Comparison of ENCODE assay signal across 9 cellular contexts in the genomic region with DNA sequence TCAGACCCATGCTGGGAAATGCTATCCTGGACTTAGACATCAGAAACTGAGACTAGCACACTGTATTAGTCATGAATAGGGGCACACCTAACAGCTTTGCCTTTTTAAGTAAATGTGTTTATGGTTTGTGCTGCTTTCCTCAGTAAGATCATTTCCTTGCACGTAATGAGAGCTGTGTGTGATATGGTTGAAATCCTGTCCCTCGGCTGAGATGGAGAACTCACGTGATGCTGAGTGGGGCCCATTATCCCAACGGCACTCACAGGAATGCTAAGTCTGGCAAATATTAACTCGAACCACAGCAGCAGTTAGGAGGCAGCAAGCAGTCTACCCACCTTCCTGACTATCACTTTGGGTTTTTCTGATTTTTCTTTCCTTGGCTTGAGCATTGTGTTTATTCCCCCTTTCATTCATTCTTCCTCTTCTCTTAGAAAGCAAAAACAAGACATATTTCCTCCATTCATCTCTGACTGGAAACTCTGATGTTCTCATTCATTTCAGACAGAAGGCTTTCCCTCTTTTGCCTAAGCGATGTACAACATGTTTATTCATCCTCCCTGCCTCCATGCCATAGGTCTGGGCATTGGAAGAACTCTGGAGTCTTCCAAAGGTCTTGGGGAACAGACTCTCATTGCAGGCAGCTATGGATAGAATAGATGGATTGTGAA. TPM values are rescaled to one million over a fixed set of nuclear protein-coding genes. Genes with fewer than 3 reads are reported as not detected.
A peak's percentile ranks its signal among the peaks of the same experiment; 100 is the strongest.
DNase-seq lines count a peak whose midpoint lies in the region; ATAC-seq and TF ChIP-seq lines count a peak whose summit lies in the region.
"Had no signal": no experiment of that assay in that cellular context is flagged by ENCODE, and none has a peak within 500 bp of the region (broad histone marks: within the 10 kb centered on the region; RNA-seq: fewer than 3 reads in every experiment).

No MANE protein-coding gene starts in this region.

- peak overlapping the region; percentile 46 for H3K27ac Mint-ChIP-seq in Caco-2 (ENCODE audit: unreplicated experiment)
- peak overlapping the region; percentile 63 for H3K27ac Mint-ChIP-seq in chondrocyte (ENCODE audit: unreplicated experiment)
- peak overlapping the region; percentile 82 to 89 (median 86) for H3K27ac Mint-ChIP-seq in nephron
- H3K27ac Mint-ChIP-seq: dendritic cell treated with granulocyte-macrophage colony-stimulating factor and Interleukin-4, amounts not matched to agents 40 ng/mL and 50 ng/mL, for 4 days had no signal

- no peaks in the 10 kb centered on the region for H3K79me2 ChIP-seq in Karpas-422 (ENCODE audit: low read length)

- CTCF ChIA-PET in Caco-2 (lab: Charles Lee) (no interaction called here), RWPE1 (lab: Yijun Ruan, JAX) (no interaction called here)

- H3K9me3 Mint-ChIP-seq in Caco-2 (ENCODE audit: unreplicated experiment), result no peaks in the 10 kb centered on the region
- H3K9me3 Mint-ChIP-seq in chondrocyte (ENCODE audit: low read depth), result no peaks in the 10 kb centered on the region
- no peaks in the 10 kb centered on the region for H3K9me3 Mint-ChIP-seq in nephron
- H3K9me3 Mint-ChIP-seq: dendritic cell treated with granulocyte-macrophage colony-stimulating factor and Interleukin-4, amounts not matched to agents 40 ng/mL and 50 ng/mL, for 4 days had no signal

- H3K9me3 ChIP-seq in Caco-2 (no peaks in the 10 kb centered on the region), Karpas-422 (ENCODE audit: low read length) (no peaks in the 10 kb centered on the region)

- H3K4me1 Mint-ChIP-seq in Caco-2 (ENCODE audit: low read depth, unreplicated experiment) (peaks cover 23% of the 10 kb centered on the region), chondrocyte (ENCODE audit: low read depth) (peaks cover 25% of the 10 kb centered on the region), nephron (peaks cover 29% of the 10 kb centered on the region)

- no TSS peak for BruUV-seq in Caco-2 (replicated peaks; lab: Mats Ljungman, UMichigan)

- H3K4me1 ChIP-seq in Caco-2, result peaks cover 38% of the 10 kb centered on the region
- H3K4me1 ChIP-seq in Karpas-422 (ENCODE audit: low read length), result no peaks in the 10 kb centered on the region

- no peaks in the 10 kb centered on the region for H4K20me1 ChIP-seq in Karpas-422 (ENCODE audit: insufficient read depth, low read depth, low read length)

- H3K27ac ChIP-seq in Karpas-422 (ENCODE audit: low read length) (no peak overlapping the region), RWPE1 (no peak overlapping the region)

- DNase-seq in Caco-2, result peak; percentile 73 to 84
- peak; percentile 11 for DNase-seq in Karpas-422
- no peak for DNase-seq in chondrocyte (ENCODE audit: low spot score)
- no peak for DNase-seq in RWPE1 (ENCODE audit: low spot score)

- H3K4me3 Mint-ChIP-seq in Caco-2 (ENCODE audit: unreplicated experiment) (peak overlapping the region; percentile 49), chondrocyte (ENCODE audit: unreplicated experiment) (peak overlapping the region; percentile 27), nephron (peak overlapping the region in 2 of 3 experiments; percentile 2 to 22)
- H3K4me3 Mint-ChIP-seq: dendritic cell treated with granulocyte-macrophage colony-stimulating factor and Interleukin-4, amounts not matched to agents 40 ng/mL and 50 ng/mL, for 4 days had no signal

- no peak overlapping the region for H3K9ac ChIP-seq in Karpas-422 (ENCODE audit: low read length)

- H3K27me3 ChIP-seq in Caco-2 (replicated peaks; ENCODE audit: control insufficient read depth, insufficient read depth, low read length) (no peaks in the 10 kb centered on the region), Karpas-422 (ENCODE audit: low read length) (no peaks in the 10 kb centered on the region)

- ATAC-seq in GM21515 (IDR thresholded peaks at IDR 0.05; ENCODE audit: unreplicated experiment), result no peak
- ATAC-seq in GM18502 (IDR thresholded peaks at IDR 0.05; ENCODE audit: poor library complexity, unreplicated experiment), result no peak
- no peak for ATAC-seq in GM18517 (IDR thresholded peaks at IDR 0.05; ENCODE audit: unreplicated experiment)

- POLR2A ChIA-PET in Caco-2 (lab: Charles Lee) (no interaction called here), RWPE1 (lab: Yijun Ruan, JAX; ENCODE audit: low non-redundant PET) (no interaction called here)

- no peaks in the 10 kb centered on the region for H3K9me2 ChIP-seq in Karpas-422 (replicated peaks; ENCODE audit: insufficient read depth, low read length)

- H3K27me3 Mint-ChIP-seq in Caco-2 (ENCODE audit: insufficient read depth, unreplicated experiment), result no peaks in the 10 kb centered on the region
- H3K27me3 Mint-ChIP-seq in chondrocyte (ENCODE audit: low read depth), result no peaks in the 10 kb centered on the region
- no peaks in the 10 kb centered on the region for H3K27me3 Mint-ChIP-seq in nephron (ENCODE audit: low read depth)

- no peak for TF ChIP-seq CTCF in Caco-2 (IDR thresholded peaks at IDR 0.05; ENCODE audit: insufficient read depth in 1 of 2, low read depth in 1 of 2, low read length in 1 of 2, severe bottlenecking in 1 of 2, unreplicated experiment in 1 of 2)
- no peak for TF ChIP-seq CTCF in chondrocyte (IDR thresholded peaks at IDR 0.05)
- no peak for TF ChIP-seq CTCF in nephron (IDR thresholded peaks at IDR 0.05; ENCODE audit: unreplicated experiment in 3 of 3)
- no peak for TF ChIP-seq CTCF in RWPE1 (conservative IDR thresholded peaks at IDR 0.05; ENCODE audit: low read depth)

- intact Hi-C loops in Caco-2 (cut with micrococcal nuclease; ENCODE audit: unreplicated experiment), result loop anchor here (1.0 to 5.0 kb wide), 3 partner anchors 20 to 62 kb away; no protein-coding TSS in a partner anchor

- H3K36me3 Mint-ChIP-seq in Caco-2 (ENCODE audit: insufficient read depth, unreplicated experiment) (no peaks in the 10 kb centered on the region), chondrocyte (ENCODE audit: low read depth) (no peaks in the 10 kb centered on the region), nephron (ENCODE audit: low read depth) (peaks cover 4% of the 10 kb centered on the region)

- H3K36me3 ChIP-seq in Caco-2 (ENCODE audit: control insufficient read depth, insufficient read depth, low read length) (no peaks in the 10 kb centered on the region), Karpas-422 (ENCODE audit: insufficient read depth, low read length) (no peaks in the 10 kb centered on the region)

- no peak overlapping the region for H2AFZ ChIP-seq in Karpas-422 (ENCODE audit: low read length)

- H3K4me3 ChIP-seq in Caco-2 (ENCODE audit: low read depth, low read length) (no peak overlapping the region), Karpas-422 (ENCODE audit: low read length) (no peak overlapping the region)

- no peak overlapping the region for H3K4me2 ChIP-seq in Karpas-422 (ENCODE audit: low read depth, low read length, poor library complexity, severe bottlenecking)

RNA-seq across cellular contexts. Expression of gene BCL9, which starts 38.4 kb away (rescaled TPM):
- total RNA-seq in Caco-2 (2022), result 18.0 and 18.4 TPM in 2 replicates
- total RNA-seq in Karpas-422 (2014; rRNA removed; shearing (Covaris generic); ENCODE audit: low replicate concordance), result 15.9 and 19.1 TPM in 2 replicates
- 21.8 to 31.0 TPM (median 21.9 TPM) in 3 replicates for total RNA-seq in chondrocyte

Comparison
In these comparisons a context has a peak if more than half of its experiments do, and no peak if none do; other contexts are left out.
1. DNase-seq: peak in Caco-2 (2 of 2) and Karpas-422 (single experiment); none in chondrocyte (single experiment) and RWPE1 (single experiment).
2. Peak in every context shown above with its lines, with median percentiles within 50 percentile points of each other: H3K27ac Mint-ChIP-seq and H3K4me3 Mint-ChIP-seq.